Comparison of ENCODE assay signal across 25 cellular contexts in genomic region chr5:180109920-180110319, GRCh38.
"Had no signal": no experiment of that assay in that cellular context is flagged by ENCODE, and none has a peak within 500 bp of the region (broad histone marks: within the 10 kb centered on the region; RNA-seq: fewer than 3 reads in every experiment).

No MANE protein-coding gene starts in this region.

- H3K4me1 ChIP-seq: Peyer's patch, SJSA1 had no signal

- H3K4me3 ChIP-seq: cardiac muscle cell, Peyer's patch, SJSA1 had no signal

- H3K27me3 ChIP-seq: brain microvascular endothelial cell, cardiac muscle cell, Peyer's patch, SJSA1 had no signal

- H3K27me3 Mint-ChIP-seq: activated B cell treated with CpG ODN at 0.5 μM for 24 hours; activated CD4-positive, alpha-beta T cell treated with anti-CD3 and anti-CD28 coated beads, Interleukin-2, amount 10 ng/mL, durations not matched to agents 24 days and 14 days had no signal

- H3K27ac Mint-ChIP-seq: activated B cell treated with CpG ODN at 0.5 μM for 24 hours; activated CD4-positive, alpha-beta memory T cell treated with anti-CD3 and anti-CD28 coated beads for 36 hours; activated CD4-positive, alpha-beta T cell treated with anti-CD3 and anti-CD28 coated beads, Interleukin-2, amount 10 ng/mL, durations not matched to agents 24 days and 14 days; activated naive CD8-positive, alpha-beta T cell; activated T-helper 2 cell treated with anti-CD3 and anti-CD28 coated beads, Interferon-gamma antibody, Interleukin-2, Interleukin-4, amounts not matched to agents 10 μg/mL and 5 μg/mL and 100 μg/mL, durations not matched to agents 14 hours and 24 hours and 36 hours; T-helper 17 cell had no signal

- H3K4me1 Mint-ChIP-seq: activated B cell treated with CpG ODN at 0.5 μM for 24 hours; activated CD4-positive, alpha-beta T cell treated with anti-CD3 and anti-CD28 coated beads, Interleukin-2, amount 10 ng/mL, durations not matched to agents 24 days and 14 days; T-helper 17 cell had no signal

- DNase-seq: activated B cell treated with CpG ODN at 0.5 μM for 24 hours; activated CD4-positive, alpha-beta memory T cell treated with anti-CD3 and anti-CD28 coated beads for 36 hours; activated CD4-positive, alpha-beta T cell treated with anti-CD3 and anti-CD28 coated beads for 1 hour; activated CD4-positive, alpha-beta T cell treated with anti-CD3 and anti-CD28 coated beads, Interleukin-2, amount 10 ng/mL, durations not matched to agents 24 days and 14 days; activated CD8-positive, alpha-beta memory T cell treated with anti-CD3 and anti-CD28 coated beads for 24 hours; activated gamma-delta T cell treated with Interleukin-2 at 50 U/mL for 16 hours; activated T-cell treated with anti-CD3 and anti-CD28 coated beads, Interleukin-2, amount 50 U/mL, for 48 hours; brain microvascular endothelial cell; IMR-90; NCI-H1105 treated with DMSO at 0.1 percent for 48 hours; NCI-H1436 treated with DMSO at 0.1 percent for 48 hours; NCI-H187; NCI-H2081; NCI-H510A treated with DMSO at 0.1 percent for 48 hours; NCI-H69; NK-92 treated with Interleukin-12 subunit alpha and Interleukin-12 subunit beta, amount 100 ng/mL, for 24 hours; SHP77; T-helper 17 cell; T-helper 9 cell had no signal

- H3K36me3 ChIP-seq: brain microvascular endothelial cell, cardiac muscle cell, Peyer's patch, SJSA1 had no signal

- H3K27ac ChIP-seq: brain microvascular endothelial cell, cardiac muscle cell, Peyer's patch, RWPE1, SJSA1 had no signal

- ATAC-seq: T-helper 17 cell had no signal

- H3K4me3 Mint-ChIP-seq: activated B cell treated with CpG ODN at 0.5 μM for 24 hours; activated CD4-positive, alpha-beta memory T cell treated with anti-CD3 and anti-CD28 coated beads for 36 hours; activated CD4-positive, alpha-beta T cell treated with anti-CD3 and anti-CD28 coated beads, Interleukin-2, amount 10 ng/mL, durations not matched to agents 24 days and 14 days; activated naive CD8-positive, alpha-beta T cell; T-helper 17 cell had no signal
